Comparison of ENCODE assay signal across 25 cellular contexts in genomic region chr20:24531202-24531601, GRCh38.
"Had no signal": no experiment of that assay in that cellular context is flagged by ENCODE, and none has a peak within 500 bp of the region (broad histone marks: within the 10 kb centered on the region; RNA-seq: fewer than 3 reads in every experiment).

No MANE protein-coding gene starts in this region.

- DNase-seq: colonic mucosa; cortex of kidney; dermis blood vessel endothelial cell; effector CD4-positive, alpha-beta T cell; effector CD8-positive, alpha-beta T cell; effector memory CD4-positive, alpha-beta T cell; effector memory CD8-positive, alpha-beta T cell; endodermal cell; erythroblast; esophagus squamous epithelium; foreskin fibroblast; foreskin keratinocyte; foreskin melanocyte; gastrocnemius medialis; glutamatergic neuron; heart left ventricle; heart right ventricle had no signal

- H3K36me3 ChIP-seq: colonic mucosa, esophagus squamous epithelium, gastrocnemius medialis, gastroesophageal sphincter, heart left ventricle, heart right ventricle had no signal

- H3K27me3 ChIP-seq: colonic mucosa, dorsolateral prefrontal cortex, esophagus squamous epithelium, foreskin keratinocyte, gastrocnemius medialis, heart left ventricle, heart right ventricle had no signal

- H3K27ac ChIP-seq: colonic mucosa, coronary artery, epithelial cell of prostate, esophagus squamous epithelium, foreskin keratinocyte, gastrocnemius medialis, gastroesophageal sphincter, heart left ventricle, heart right ventricle had no signal

- FAIRE-seq: colon, endometrium, endothelial cell of umbilical vein, frontal cortex had no signal

- H3K4me3 ChIP-seq: colonic mucosa, coronary artery, dorsolateral prefrontal cortex, esophagus squamous epithelium, gastrocnemius medialis, gastroesophageal sphincter, heart left ventricle, heart right ventricle had no signal

- H3K9me3 ChIP-seq: colonic mucosa, esophagus squamous epithelium, gastrocnemius medialis, gastroesophageal sphincter, heart left ventricle, heart right ventricle had no signal

- H3K4me1 ChIP-seq: colonic mucosa, esophagus squamous epithelium, foreskin keratinocyte, gastrocnemius medialis, gastroesophageal sphincter, heart right ventricle had no signal
